ENCODE assay signal across 1 cellular context in the genomic region with DNA sequence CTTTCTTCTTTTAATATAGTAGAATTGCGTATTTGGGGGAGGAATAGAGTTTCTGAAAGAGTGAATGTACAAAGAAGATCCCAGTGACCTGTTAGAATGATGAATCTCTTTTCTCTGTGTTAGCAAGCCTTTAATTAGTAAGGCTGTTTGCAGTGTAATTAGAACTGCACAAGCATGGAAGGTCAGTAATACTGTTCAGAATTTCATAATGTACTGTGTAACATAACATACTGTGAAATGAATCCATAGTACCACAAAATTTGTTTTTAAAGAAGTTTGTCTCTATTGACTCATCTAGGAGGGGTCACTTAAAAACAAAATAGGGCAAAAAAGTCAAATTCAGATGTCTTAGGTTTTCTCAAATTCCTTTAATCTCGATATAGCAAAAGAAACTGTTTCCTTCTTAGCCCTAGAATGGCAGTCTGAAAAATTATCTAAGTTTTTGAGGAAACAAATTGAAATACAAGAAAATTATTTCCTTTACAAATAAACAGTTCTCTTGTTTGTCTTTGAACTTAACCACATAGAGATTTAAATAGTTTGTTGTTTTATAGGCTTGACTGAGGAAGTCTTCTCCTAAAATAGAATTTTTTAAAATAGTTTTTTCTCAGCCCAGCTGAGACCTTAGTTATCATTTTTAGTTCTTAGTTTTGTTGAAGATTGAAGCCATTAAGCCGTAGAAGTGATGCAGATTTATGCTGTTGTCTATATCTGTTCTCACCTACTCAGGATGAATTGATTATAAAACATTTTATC.
TF ChIP-seq lines count a peak whose summit lies in the region.

No MANE protein-coding gene starts in this region.

TF ChIP-seq in GM12878, 131 proteins besides CTCF, POLR2A, EP300 and RAD21:
- TF ChIP-seq MEF2A (IDR thresholded peaks at IDR 0.05; ENCODE audit: insufficient read depth, low read depth, low read length) (peak; percentile 94), RUNX3 (IDR thresholded peaks at IDR 0.05; ENCODE audit: low read length) (peak; percentile 38; the same call in 1 of the 2 replicates), MEF2B (IDR thresholded peaks at IDR 0.05; ENCODE audit: partially characterized antibody, poor library complexity, severe bottlenecking) (peak; percentile 55), TBL1XR1 (IDR thresholded peaks at IDR 0.05; ENCODE audit: low read depth, low read length) (peak; percentile 74; the same call in 1 of the 2 replicates), FOXM1 (IDR thresholded peaks at IDR 0.05; ENCODE audit: low read depth, low read length) (no peak), NFIC (IDR thresholded peaks at IDR 0.05; ENCODE audit: low read depth, low read length) (peak; percentile 34; the same call in 1 of the 2 replicates)
